27 cellular contexts compared by ENCODE assay signal in the genomic region with DNA sequence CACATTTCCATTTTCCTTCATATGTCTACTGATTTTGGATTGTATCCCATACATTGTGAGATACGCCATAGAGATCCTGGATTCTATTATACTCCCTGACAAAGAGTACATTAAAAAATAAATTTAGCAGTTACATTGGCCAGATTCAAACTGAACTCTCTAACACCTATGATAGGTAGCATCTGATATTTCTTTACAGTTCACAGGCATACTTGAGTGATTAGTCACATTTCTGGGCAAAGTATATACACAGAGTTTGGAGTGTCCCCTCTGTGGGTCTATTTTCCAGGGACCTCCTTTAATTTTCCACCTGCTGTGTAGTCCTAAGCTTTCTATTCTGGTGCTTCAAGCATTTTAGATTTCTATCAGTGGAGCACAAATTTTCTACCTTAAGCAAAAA.
"Had no signal": no experiment of that assay in that cellular context is flagged by ENCODE, and none has a peak within 500 bp of the region (broad histone marks: within the 10 kb centered on the region; RNA-seq: fewer than 3 reads in every experiment).

No MANE protein-coding gene starts in this region.

- H3K4me3 Mint-ChIP-seq: mesothelial cell of epicardium; naive B cell; natural killer cell; nephron progenitor cell; neural progenitor cell; stimulated activated memory B cell treated with anti-CD40 and anti-IgM and Interleukin-4, amounts not matched to agents 10 μg/mL and 1 μg/mL and 100 μg/mL, for 72 hours; stimulated activated naive CD8-positive, alpha-beta T cell treated with anti-CD3 and anti-CD28 coated beads, Interleukin-15, amount 100 ng/mL, for 72 hours; type B pancreatic cell had no signal

- H3K9me3 Mint-ChIP-seq: natural killer cell; nephron progenitor cell; neural progenitor cell; stimulated activated memory B cell treated with anti-CD40 and anti-IgM and Interleukin-4, amounts not matched to agents 10 μg/mL and 1 μg/mL and 100 μg/mL, for 72 hours; type B pancreatic cell had no signal

- H3K27me3 Mint-ChIP-seq: naive B cell; stimulated activated memory B cell treated with anti-CD40 and anti-IgM and Interleukin-4, amounts not matched to agents 10 μg/mL and 1 μg/mL and 100 μg/mL, for 72 hours; stimulated activated naive CD8-positive, alpha-beta T cell treated with anti-CD3 and anti-CD28 coated beads, Interleukin-15, amount 100 ng/mL, for 72 hours; type B pancreatic cell had no signal

- H3K9me3 ChIP-seq: left lung, lower lobe of right lung, neutrophil, right atrium auricular region, right lobe of liver, tibial nerve, uterus had no signal

- H3K4me3 ChIP-seq: left lung, lower lobe of right lung, neural progenitor cell, right atrium auricular region, right lobe of liver, smooth muscle cell, tibial nerve, uterus had no signal

- DNase-seq: kidney glomerular epithelial cell; left colon; left lung; lower lobe of right lung; mesendoderm; naive B cell; natural killer cell; nephron progenitor cell; occipital lobe; right lobe of liver; stimulated activated CD4-positive, alpha-beta T cell treated with anti-CD3 and anti-CD28 coated beads, Interleukin-1b, Interleukin-23, amount 100 ng/mL, for 48 hours; stimulated activated CD4-positive, alpha-beta T cell treated with anti-CD3 and anti-CD28 coated beads, Interleukin-2, amount 100 ng/mL, for 48 hours; stimulated activated CD4-positive, alpha-beta T cell treated with anti-CD3 and anti-CD28 coated beads, Interleukin-4, amount 100 ng/mL, for 4 hours; stimulated activated CD8-positive, alpha-beta memory T cell treated with anti-CD3 and anti-CD28 coated beads, Interleukin-4, amount 100 ng/mL, for 48 hours; stimulated activated naive CD4-positive, alpha-beta T cell treated with Interleukin-2 at 50 U/mL for 16 hours; stimulated activated naive CD8-positive, alpha-beta T cell treated with anti-CD3 and anti-CD28 coated beads, Interleukin-15, amount 100 ng/mL, for 72 hours; substantia nigra; uterus had no signal

- H3K4me1 Mint-ChIP-seq: mesothelial cell of epicardium; naive B cell; neural progenitor cell; stimulated activated memory B cell treated with anti-CD40 and anti-IgM and Interleukin-4, amounts not matched to agents 10 μg/mL and 1 μg/mL and 100 μg/mL, for 72 hours; stimulated activated naive CD8-positive, alpha-beta T cell treated with anti-CD3 and anti-CD28 coated beads, Interleukin-15, amount 100 ng/mL, for 72 hours had no signal

- H3K27ac ChIP-seq: left lung, lower lobe of right lung, neural progenitor cell, neutrophil, parathyroid adenoma, right atrium auricular region, right lobe of liver, tibial nerve, uterus had no signal

- H3K36me3 ChIP-seq: left lung, lower lobe of right lung, neural progenitor cell, neutrophil, right atrium auricular region, right lobe of liver, uterus had no signal

- H3K27ac Mint-ChIP-seq: mesothelial cell of epicardium; natural killer cell; nephron progenitor cell; neural progenitor cell; stimulated activated memory B cell treated with anti-CD40 and anti-IgM and Interleukin-4, amounts not matched to agents 10 μg/mL and 1 μg/mL and 100 μg/mL, for 72 hours; stimulated activated naive CD8-positive, alpha-beta T cell treated with anti-CD3 and anti-CD28 coated beads, Interleukin-15, amount 100 ng/mL, for 72 hours; type B pancreatic cell had no signal

- ATAC-seq: left colon; left lung; lower lobe of right lung; natural killer cell; right lobe of liver; stimulated activated memory B cell treated with anti-CD40 and anti-IgM and Interleukin-4, amounts not matched to agents 10 μg/mL and 1 μg/mL and 100 μg/mL, for 72 hours; stimulated activated naive CD8-positive, alpha-beta T cell treated with anti-CD3 and anti-CD28 coated beads, Interleukin-15, amount 100 ng/mL, for 72 hours had no signal

- H3K4me1 ChIP-seq: left lung, lower lobe of right lung, neural progenitor cell, parathyroid adenoma, right atrium auricular region, right lobe of liver, tibial nerve, uterus had no signal

- H3K27me3 ChIP-seq: left lung, neural progenitor cell, neutrophil, right atrium auricular region, right lobe of liver, tibial nerve, uterus had no signal
